18 cellular contexts compared by ENCODE assay signal in the genomic region with DNA sequence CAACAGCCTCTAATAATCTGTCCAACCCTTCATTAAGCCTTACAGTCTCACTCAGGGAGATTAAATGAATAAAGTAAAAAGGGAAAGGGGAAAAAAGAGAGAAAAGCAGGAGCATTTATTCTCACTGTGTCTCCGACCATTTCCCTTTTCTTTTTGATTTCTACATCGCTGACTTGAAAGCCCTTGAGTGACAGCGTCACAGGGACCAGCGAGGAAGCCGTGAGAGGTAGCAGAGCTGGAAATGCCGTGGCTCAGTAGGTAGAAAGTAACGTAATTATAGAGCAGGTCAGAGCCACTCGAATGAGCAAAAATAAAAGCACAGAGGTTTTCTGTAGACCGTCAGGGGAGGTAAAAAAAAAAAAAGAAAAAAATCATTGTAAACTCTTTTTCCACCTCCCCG. TPM values are rescaled to one million over a fixed set of nuclear protein-coding genes. Genes with fewer than 3 reads are reported as not detected.
"Had no signal": no experiment of that assay in that cellular context is flagged by ENCODE, and none has a peak within 500 bp of the region (broad histone marks: within the 10 kb centered on the region; RNA-seq: fewer than 3 reads in every experiment).

No MANE protein-coding gene starts in this region.

- ATAC-seq: activated T-cell treated with anti-CD3 and anti-CD28 coated beads, Interleukin-2, amount 50 U/mL, for 4 hours; left colon; natural killer cell treated with Interleukin-12 subunit alpha and Interleukin-12 subunit beta and Interleukin-15 and Interleukin-18, amount 100 ng/mL, for 72 hours; stimulated activated naive B cell treated with anti-CD40 and anti-IgM and Interleukin-4, amounts not matched to agents 10 μg/mL and 1 μg/mL and 100 μg/mL, for 72 hours had no signal

- H3K27me3 ChIP-seq: brain microvascular endothelial cell had no signal

- H3K36me3 ChIP-seq: brain microvascular endothelial cell had no signal

- H3K4me3 ChIP-seq: lung, thoracic aorta had no signal

- H3K9me3 ChIP-seq: thoracic aorta had no signal

- DNase-seq: activated CD4-positive, alpha-beta T cell treated with anti-CD3 and anti-CD28 coated beads, Interleukin-2, amount 50 U/mL, for 1 hour; activated CD8-positive, alpha-beta memory T cell treated with anti-CD3 and anti-CD28 coated beads, Interleukin-2, amount 50 U/mL, for 4 hours; activated naive CD4-positive, alpha-beta T cell treated with anti-CD3 and anti-CD28 coated beads for 36 hours; activated T-cell treated with anti-CD3 and anti-CD28 coated beads, Interleukin-2, amount 50 U/mL, for 4 hours; brain microvascular endothelial cell; central memory CD4-positive, alpha-beta T cell; endodermal cell; foreskin fibroblast; hippocampal formation; left colon; retina; stimulated activated naive B cell treated with anti-CD40 and anti-IgM and Interleukin-4, amounts not matched to agents 10 μg/mL and 1 μg/mL and 100 μg/mL, for 72 hours had no signal

- H3K27ac ChIP-seq: brain microvascular endothelial cell, epithelial cell of prostate, thoracic aorta had no signal

- FAIRE-seq: colon, islet of Langerhans had no signal

RNA-seq across cellular contexts. Expression of a gene that starts 52.4 kb away (rescaled TPM):
- total RNA-seq: natural killer cell treated with Interleukin-12 subunit alpha and Interleukin-12 subunit beta and Interleukin-15 and Interleukin-18, amount 100 ng/mL, for 72 hours had no signal
